ENCODE assay signal across 7 cellular contexts in genomic region chr17:35849469-35850348, GRCh38. TPM values are rescaled to one million over a fixed set of nuclear protein-coding genes. Genes with fewer than 3 reads are reported as not detected.
A peak's percentile ranks its signal among the peaks of the same experiment; 100 is the strongest.
DNase-seq lines count a peak whose midpoint lies in the region; ATAC-seq, FAIRE-seq and TF ChIP-seq lines count a peak whose summit lies in the region.

No MANE protein-coding gene starts in this region.

- in situ Hi-C loops in GM12878 (cut with MboI): no loop called here

- POLR2A ChIA-PET in T-cell (lab: Charles Lee) (interaction anchor here in 1 of 2 donors (0.6 to 0.8 kb wide), 2 partner anchors 23 to 31 kb away, joined by 3 to 4 read pairs; partner anchors contain the start of gene CCL5), GM12878 (lab: Charles Lee) (interaction anchor here (0.6 to 1.0 kb wide), 2 partner anchors 61 to 97 kb away, joined by 3 read pairs; no protein-coding TSS in a partner anchor)

- H3K4me2 ChIP-seq in GM12878 (ENCODE audit: control insufficient read depth, insufficient read depth): no peak overlapping the region

- no peak overlapping the region for H3K4me3 Mint-ChIP-seq in T-cell
- peak overlapping the region; percentile 8 to 56 (median 29) for H3K4me3 Mint-ChIP-seq in immature natural killer cell

- no peaks in the 10 kb centered on the region for H3K27me3 ChIP-seq in GM12878 (replicated peaks in 1 of 2; ENCODE audit: control insufficient read depth in 2 of 2, insufficient read depth in 2 of 2, low read length in 1 of 2)

- TF ChIP-seq POLR2A in GM12878 (IDR thresholded peaks at IDR 0.05; ENCODE audit: low read depth, low read length): no peak

- no peak for TF ChIP-seq EP300 in GM12878 (IDR thresholded peaks at IDR 0.05; ENCODE audit: borderline replicate concordance in 1 of 2, control insufficient read depth in 1 of 2, low read depth in 2 of 2, low read length in 2 of 2)

- intact Hi-C loops in GM12878 (cut with micrococcal nuclease; ENCODE audit: unreplicated experiment): loop anchor here (1.0 to 5.0 kb wide), 3 partner anchors 83 to 300 kb away; partner anchors contain the start of gene RDM1

- H3K4me1 Mint-ChIP-seq in T-cell: peaks cover 9 to 13% (median 13%) of the 10 kb centered on the region in 3 donors
- H3K4me1 Mint-ChIP-seq in immature natural killer cell: peaks cover 31 to 46% of the 10 kb centered on the region in 2 donors

- H3K9ac ChIP-seq in GM12878 (ENCODE audit: control insufficient read depth, insufficient read depth, low read length): no peak overlapping the region

- peak overlapping the region; percentile 15 to 40 for H3K27ac Mint-ChIP-seq in T-cell
- H3K27ac Mint-ChIP-seq in immature natural killer cell: peak overlapping the region; percentile 47 to 87 (median 78)

- no peaks in the 10 kb centered on the region for H3K79me2 ChIP-seq in GM12878 (ENCODE audit: control insufficient read depth, insufficient read depth, low read length)

- 61% methylated on average over 7 of the region's 7 CpGs for WGBS in GM12878 (ENCODE audit: insufficient coverage, insufficient replicate concordance, low lambda C conversion rate, missing lambda C conversion rate)

- no peak overlapping the region for H3K4me3 ChIP-seq in GM12865 (ENCODE audit: low read depth, low read length)
- no peak overlapping the region for H3K4me3 ChIP-seq in GM12878

- CTCF ChIA-PET in T-cell (lab: Charles Lee) (interaction anchor here (0.5 to 1.9 kb wide), 11 partner anchors 10 to 120 kb away, joined by 3 to 5 read pairs (median 3); no protein-coding TSS in a partner anchor), GM12878 (lab: Yijun Ruan, JAX) (interaction anchor here (0.8 to 4.7 kb wide), 43 partner anchors 9 to 636 kb away, joined by 3 to 38 read pairs (median 4); partner anchors contain the start of genes CCL3, LYZL6 and RDM1)

- ATAC-seq in T-cell (replicated peaks in 1 of 4) (peak; percentile 58 to 78 (median 70)), GM12878 (peak; percentile 95), HG03432 (IDR thresholded peaks at IDR 0.05; ENCODE audit: unreplicated experiment) (no peak)

- H3K4me1 ChIP-seq in GM12878 (ENCODE audit: control insufficient read depth, insufficient read depth, low read length): no peaks in the 10 kb centered on the region

- TF ChIP-seq CTCF in GM12865 (IDR thresholded peaks at IDR 0.05; ENCODE audit: insufficient read depth, low read depth, low read length, missing control alignments): peak; percentile 76
- TF ChIP-seq CTCF in GM12878 (IDR thresholded peaks at IDR 0.05 in 2 of 3, conservative IDR thresholded peaks at IDR 0.05 in 1 of 3; ENCODE audit: control insufficient read depth in 2 of 3, extremely low read depth in 1 of 3, insufficient read depth in 1 of 3, low read depth in 3 of 3, low read length in 3 of 3): peak; percentile 73 to 79 (median 75)

- peak; percentile 91 for TF ChIP-seq RAD21 in GM12878 (IDR thresholded peaks at IDR 0.05; ENCODE audit: insufficient read depth, low read depth, low read length)

- SMC1A ChIA-PET in GM12878 (lab: Charles Lee; ENCODE audit: uncharacterized antibody, unreplicated experiment): interaction anchor here (0.5 to 6.6 kb wide), 26 partner anchors 11 to 1382 kb away, joined by 3 to 33 read pairs (median 4); partner anchors contain the start of genes CCL5, LYZL6 and RDM1

- no TSS peak for BruUV-seq in GM12878 (replicated peaks; lab: Mats Ljungman, UMichigan)

- no peaks in the 10 kb centered on the region for H3K9me3 ChIP-seq in GM12878 (replicated peaks; ENCODE audit: control insufficient read depth, insufficient read depth, low read length)

- H3K27ac ChIP-seq in GM12878 (ENCODE audit: control insufficient read depth, insufficient read depth): no peak overlapping the region

- DNase-seq in GM12865 (ENCODE audit: low read depth) (peak; percentile 83), NCI-H1092 treated with DMSO at 0.1 percent for 48 hours (lab: John Stamatoyannopoulos, UW) (peak; percentile 32), T-cell (peak in 32 of 34 experiments; percentile 7 to 60 (median 44)), GM12878 (ENCODE audit: low read depth, low spot score) (peak; percentile 20), immature natural killer cell (peak; percentile 69 to 78 (median 74))
- DNase-seq in stimulated activated CD4-positive, alpha-beta T cell treated with anti-CD3 and anti-CD28 coated beads, Interleukin-1b, Interleukin-23, amount 100 ng/mL, for 48 hours: peak; percentile 42

- H2AFZ ChIP-seq in GM12878 (ENCODE audit: control insufficient read depth, low read depth, low read length): no peak overlapping the region

- H3K36me3 Mint-ChIP-seq in T-cell: peaks cover 42% of the 10 kb centered on the region
- peaks cover 26 to 51% (median 28%) of the 10 kb centered on the region in 3 donors for H3K36me3 Mint-ChIP-seq in immature natural killer cell

- no peak for FAIRE-seq in GM12878 (lab: Jason Lieb, UNC)

- RAD21 ChIA-PET in GM12878 (lab: Charles Lee; ENCODE audit: unreplicated experiment): interaction anchor here (0.6 to 3.3 kb wide), 12 partner anchors 23 to 299 kb away, joined by 3 to 19 read pairs (median 5); partner anchors contain the start of genes CCL5 and RDM1

- no peaks in the 10 kb centered on the region for H4K20me1 ChIP-seq in GM12878 (ENCODE audit: control insufficient read depth, insufficient read depth)

- H3K9me3 Mint-ChIP-seq in T-cell (no peaks in the 10 kb centered on the region), immature natural killer cell (peaks cover 0 to 2% (median 0%) of the 10 kb centered on the region in 6 donors)

- H3K27me3 Mint-ChIP-seq in T-cell (no peaks in the 10 kb centered on the region), immature natural killer cell (ENCODE audit: low read depth in 3 of 3) (peaks cover 0 to 2% (median 0%) of the 10 kb centered on the region in 3 donors)

- H3K36me3 ChIP-seq in GM12878 (ENCODE audit: control insufficient read depth in 2 of 2, insufficient read depth in 2 of 2, low read length in 1 of 2): peaks cover 6 to 18% of the 10 kb centered on the region in 2 experiments

RNA-seq across cellular contexts. Expression of gene HEATR9, which starts 19.0 kb away (rescaled TPM):
- total RNA-seq in T-cell: 1 to 10 TPM in 4 of 5 donors, under 1 TPM in 1; 0.90 to 4.1 (median 1.5) TPM
- total RNA-seq in GM12878 (2013; cell fraction: nucleolus; rRNA removed): 0.40 and 0.42 TPM in 2 replicates
- 0.11 TPM in 1 of 2 replicates, not detected in the other for total RNA-seq in GM12878 (2014; rRNA removed)
- total RNA-seq in GM12878 (2014; rRNA removed; fragmentation: Illumina TruSeq; extraction: Trizol): 0.04 TPM in 1 of 2 replicates, not detected in the other
- total RNA-seq in GM12878 (2021): 0.21 and 0.53 TPM in 2 replicates
- polyA plus RNA-seq in GM12878 (2011; ENCODE audit: low read depth): not detected
- 0.43 and 0.50 TPM in 2 replicates for polyA plus RNA-seq in GM12878 (2011; rRNA removed)
- 0.27 and 0.28 TPM in 2 replicates for polyA plus RNA-seq in GM12878 (2011; cell fraction: cytosol; rRNA removed)
- 1.6 and 2.5 TPM in 2 replicates for polyA plus RNA-seq in GM12878 (2011; cell fraction: nucleus; rRNA removed)
- polyA plus RNA-seq in GM12878 (2012): 0.06 TPM in 1 of 2 replicates, not detected in the other
- 0.08 and 0.12 TPM in 2 replicates for polyA plus RNA-seq in GM12878 (2014; fragmentation: Illumina TruSeq; extraction: Trizol)
- polyA plus RNA-seq in GM12878 (2014; fragmentation: Nextera tagmentation; extraction: Ambion mirVana): under 1 TPM; 0.11 to 0.14 TPM
- polyA plus RNA-seq in GM12878 (2014; rRNA removed): 0.17 and 0.36 TPM in 2 replicates
- polyA plus RNA-seq in GM12878 (2016; fragmentation: Nextera tagmentation; extraction: Ambion mirVana): not detected
- 0.29 TPM in 1 of 2 replicates, not detected in the other for polyA minus RNA-seq in GM12878 (2011; rRNA and poly(A)+ RNA removed)
- polyA minus RNA-seq in GM12878 (2011; cell fraction: cytosol; rRNA and poly(A)+ RNA removed): not detected in 2 replicates
- 0.29 and 0.48 TPM in 2 replicates for polyA minus RNA-seq in GM12878 (2011; cell fraction: nucleus; rRNA and poly(A)+ RNA removed)
- under 1 TPM in 2 of 3 donors, not detected in 1; 0.11 to 0.19 TPM for polyA plus RNA-seq in immature natural killer cell

RNA-seq across cellular contexts. Expression of gene CCL5, which starts 30.5 kb away (rescaled TPM):
- 100 to 1,000 TPM; 124 to 557 (median 298) TPM for total RNA-seq in T-cell
- total RNA-seq in GM12878 (2013; cell fraction: nucleolus; rRNA removed): 13.2 and 14.2 TPM in 2 replicates
- 82.0 and 96.3 TPM in 2 replicates for total RNA-seq in GM12878 (2014; rRNA removed)
- 75.4 and 79.6 TPM in 2 replicates for total RNA-seq in GM12878 (2014; rRNA removed; fragmentation: Illumina TruSeq; extraction: Trizol)
- 60.2 and 71.7 TPM in 2 replicates for total RNA-seq in GM12878 (2021)
- polyA plus RNA-seq in GM12878 (2011; ENCODE audit: low read depth): 24.2 TPM
- 166 and 175 TPM in 2 replicates for polyA plus RNA-seq in GM12878 (2011; rRNA removed)
- 161 and 226 TPM in 2 replicates for polyA plus RNA-seq in GM12878 (2011; cell fraction: cytosol; rRNA removed)
- polyA plus RNA-seq in GM12878 (2011; cell fraction: nucleus; rRNA removed): 21.7 and 23.4 TPM in 2 replicates
- 28.6 and 36.4 TPM in 2 replicates for polyA plus RNA-seq in GM12878 (2012)
- polyA plus RNA-seq in GM12878 (2014; fragmentation: Illumina TruSeq; extraction: Trizol): 95.6 and 112 TPM in 2 replicates
- polyA plus RNA-seq in GM12878 (2014; fragmentation: Nextera tagmentation; extraction: Ambion mirVana): 100 to 1,000 TPM; 139 to 186 TPM
- polyA plus RNA-seq in GM12878 (2014; rRNA removed): 84.0 and 99.6 TPM in 2 replicates
- polyA plus RNA-seq in GM12878 (2016; fragmentation: Nextera tagmentation; extraction: Ambion mirVana): 10 to 100 TPM; 45.7 to 56.1 TPM
- 62.0 and 109 TPM in 2 replicates for polyA minus RNA-seq in GM12878 (2011; rRNA and poly(A)+ RNA removed)
- polyA minus RNA-seq in GM12878 (2011; cell fraction: cytosol; rRNA and poly(A)+ RNA removed): 37.3 and 38.6 TPM in 2 replicates
- polyA minus RNA-seq in GM12878 (2011; cell fraction: nucleus; rRNA and poly(A)+ RNA removed): 4.0 and 6.3 TPM in 2 replicates
- 1,000 to 10,000 TPM; 1,095 to 2,255 (median 1,960) TPM for polyA plus RNA-seq in immature natural killer cell

RNA-seq across cellular contexts. Expression of gene TAF15, which starts 40.4 kb away (rescaled TPM):
- 100 to 1,000 TPM; 186 to 228 (median 201) TPM for total RNA-seq in T-cell
- 439 and 441 TPM in 2 replicates for total RNA-seq in GM12878 (2013; cell fraction: nucleolus; rRNA removed)
- 41.9 and 46.2 TPM in 2 replicates for total RNA-seq in GM12878 (2014; rRNA removed)
- total RNA-seq in GM12878 (2014; rRNA removed; fragmentation: Illumina TruSeq; extraction: Trizol): 38.9 and 49.9 TPM in 2 replicates
- 202 and 205 TPM in 2 replicates for total RNA-seq in GM12878 (2021)
- 123 TPM for polyA plus RNA-seq in GM12878 (2011; ENCODE audit: low read depth)
- 49.4 and 75.4 TPM in 2 replicates for polyA plus RNA-seq in GM12878 (2011; rRNA removed)
- 45.6 and 59.7 TPM in 2 replicates for polyA plus RNA-seq in GM12878 (2011; cell fraction: cytosol; rRNA removed)
- 64.3 and 96.8 TPM in 2 replicates for polyA plus RNA-seq in GM12878 (2011; cell fraction: nucleus; rRNA removed)
- 152 and 223 TPM in 2 replicates for polyA plus RNA-seq in GM12878 (2012)
- polyA plus RNA-seq in GM12878 (2014; fragmentation: Illumina TruSeq; extraction: Trizol): 259 and 331 TPM in 2 replicates
- polyA plus RNA-seq in GM12878 (2014; fragmentation: Nextera tagmentation; extraction: Ambion mirVana): 10 to 100 TPM in 1 of 2 experiments, 1 to 10 TPM in 1; 9.5 to 17.1 TPM
- 131 and 137 TPM in 2 replicates for polyA plus RNA-seq in GM12878 (2014; rRNA removed)
- 10 to 100 TPM; 24.2 to 25.5 TPM for polyA plus RNA-seq in GM12878 (2016; fragmentation: Nextera tagmentation; extraction: Ambion mirVana)
- 67.4 and 105 TPM in 2 replicates for polyA minus RNA-seq in GM12878 (2011; rRNA and poly(A)+ RNA removed)
- 25.9 and 45.4 TPM in 2 replicates for polyA minus RNA-seq in GM12878 (2011; cell fraction: cytosol; rRNA and poly(A)+ RNA removed)
- polyA minus RNA-seq in GM12878 (2011; cell fraction: nucleus; rRNA and poly(A)+ RNA removed): 84.5 and 117 TPM in 2 replicates
- 10 to 100 TPM in 2 of 3 donors, 1 to 10 TPM in 1; 9.4 to 35.5 (median 10.3) TPM for polyA plus RNA-seq in immature natural killer cell

RNA-seq across cellular contexts. Expression of gene MMP28, which starts 54.3 kb away (rescaled TPM):
- total RNA-seq in T-cell (10 to 100 TPM in 2 of 5 donors, 1 to 10 TPM in 3; 3.4 to 11.4 (median 6.9) TPM), GM12878 (2014; rRNA removed) (not detected in 2 replicates), GM12878 (2014; rRNA removed; fragmentation: Illumina TruSeq; extraction: Trizol) (not detected in 2 replicates), GM12878 (2021) (not detected in 2 replicates)
- not detected in 2 replicates for total RNA-seq in GM12878 (2013; cell fraction: nucleolus; rRNA removed)
- polyA plus RNA-seq in GM12878 (2011; ENCODE audit: low read depth): not detected
- polyA plus RNA-seq in GM12878 (2011; rRNA removed) (not detected in 2 replicates), GM12878 (2014; fragmentation: Illumina TruSeq; extraction: Trizol) (not detected in 2 replicates), GM12878 (2014; fragmentation: Nextera tagmentation; extraction: Ambion mirVana) (not detected), GM12878 (2014; rRNA removed) (not detected in 2 replicates), GM12878 (2016; fragmentation: Nextera tagmentation; extraction: Ambion mirVana) (not detected), immature natural killer cell (not detected)
- polyA plus RNA-seq in GM12878 (2011; cell fraction: cytosol; rRNA removed): not detected in 2 replicates
- polyA plus RNA-seq in GM12878 (2011; cell fraction: nucleus; rRNA removed): not detected in 2 replicates
- not detected in 2 replicates for polyA plus RNA-seq in GM12878 (2012)
- not detected in 2 replicates for polyA minus RNA-seq in GM12878 (2011; rRNA and poly(A)+ RNA removed)
- 1.9 TPM in 1 of 2 replicates, not detected in the other for polyA minus RNA-seq in GM12878 (2011; cell fraction: cytosol; rRNA and poly(A)+ RNA removed)
- not detected in 2 replicates for polyA minus RNA-seq in GM12878 (2011; cell fraction: nucleus; rRNA and poly(A)+ RNA removed)

Comparison
In these comparisons a context has a peak if more than half of its experiments do, and no peak if none do; other contexts are left out.
1. DNase-seq: peak in every context shown above with its lines; median percentile 83 in GM12865; 74 in immature natural killer cell; 44 in T-cell; 42 in stimulated activated CD4-positive, alpha-beta T cell treated with anti-CD3 and anti-CD28 coated beads, Interleukin-1b, Interleukin-23, amount 100 ng/mL, for 48 hours; 32 in NCI-H1092 treated with DMSO at 0.1 percent for 48 hours; 20 in GM12878.
2. H3K4me3 Mint-ChIP-seq: peak in immature natural killer cell (5 of 5); none in T-cell (0 of 3).